In genomic region chr19:4295972-4296771, GRCh38 we compare ENCODE assay signal across 11 cellular contexts. TPM values are rescaled to one million over a fixed set of nuclear protein-coding genes. Genes with fewer than 3 reads are reported as not detected.
A peak's percentile ranks its signal among the peaks of the same experiment; 100 is the strongest.
DNase-seq lines count a peak whose midpoint lies in the region; ATAC-seq, FAIRE-seq and TF ChIP-seq lines count a peak whose summit lies in the region.
"Had no signal": no experiment of that assay in that cellular context is flagged by ENCODE, and none has a peak within 500 bp of the region (broad histone marks: within the 10 kb centered on the region; RNA-seq: fewer than 3 reads in every experiment).

No MANE protein-coding gene starts in this region.

- DNase-seq in Jurkat, Clone E6-1 (ENCODE audit: low read depth, low spot score), result peak; percentile 63
- DNase-seq in NCI-H2171 (lab: John Stamatoyannopoulos, UW) (peak; percentile 100), dorsolateral prefrontal cortex (peak in 9 of 10 donors; percentile 63 to 83 (median 75)), small intestine (peak; percentile 21), psoas muscle (no peak), Peyer's patch (no peak)
- DNase-seq: foreskin melanocyte, KG1 had no signal

- H3K27ac ChIP-seq in dorsolateral prefrontal cortex (peak overlapping the region in 9 of 59 donors; percentile 1 to 57 (median 31)), small intestine (ENCODE audit: low read depth in 1 of 2, low read length in 1 of 2) (no peak overlapping the region), psoas muscle (no peak overlapping the region), Peyer's patch (no peak overlapping the region)

- H3K4me1 ChIP-seq in small intestine (ENCODE audit: control insufficient read depth in 2 of 2, insufficient read depth in 1 of 2, low read depth in 1 of 2, low read length in 1 of 2), result no peaks in the 10 kb centered on the region
- H3K4me1 ChIP-seq in psoas muscle, result no peaks in the 10 kb centered on the region
- no peaks in the 10 kb centered on the region for H3K4me1 ChIP-seq in Peyer's patch

- H3K27me3 ChIP-seq in dorsolateral prefrontal cortex, result no peaks in the 10 kb centered on the region
- no peaks in the 10 kb centered on the region for H3K27me3 ChIP-seq in small intestine (ENCODE audit: control insufficient read depth in 2 of 2, insufficient read depth in 2 of 2, low read length in 2 of 2)
- peaks cover 0 to 16% (median 7%) of the 10 kb centered on the region in 3 donors for H3K27me3 ChIP-seq in psoas muscle (ENCODE audit: insufficient read depth in 3 of 3, low read length in 2 of 3)
- H3K27me3 ChIP-seq in Peyer's patch, result no peaks in the 10 kb centered on the region

- WGBS in small intestine, 3 donors, result 26 to 40% (median 38%) methylated on average over 12 to 14 of the region's 14 CpGs
- WGBS in psoas muscle, 3 donors, result 32 to 35% (median 35%) methylated on average over 14 of the region's 14 CpGs

- H3K4me3 ChIP-seq in Jurkat, Clone E6-1 (ENCODE audit: low read length), result no peak overlapping the region
- H3K4me3 ChIP-seq in dorsolateral prefrontal cortex (peak overlapping the region in 3 of 59 donors; percentile 0 to 24 (median 20)), small intestine (ENCODE audit: low read depth in 1 of 2, low read length in 2 of 2) (no peak overlapping the region), psoas muscle (no peak overlapping the region), Peyer's patch (no peak overlapping the region)

- no peaks in the 10 kb centered on the region for H3K36me3 ChIP-seq in small intestine (ENCODE audit: control insufficient read depth in 2 of 2, insufficient read depth in 2 of 2, low read length in 2 of 2)
- H3K36me3 ChIP-seq in psoas muscle (ENCODE audit: insufficient read depth in 1 of 2, low read depth in 1 of 2), result no peaks in the 10 kb centered on the region
- no peaks in the 10 kb centered on the region for H3K36me3 ChIP-seq in Peyer's patch

- ATAC-seq in psoas muscle (no peak), GM21381 (IDR thresholded peaks at IDR 0.05; ENCODE audit: unreplicated experiment) (no peak)

- TF ChIP-seq CTCF in dorsolateral prefrontal cortex (IDR thresholded peaks at IDR 0.05 in 54 of 56, conservative IDR thresholded peaks at IDR 0.05 in 2 of 56; ENCODE audit: low read depth in 1 of 56, partially characterized antibody in 56 of 56) (no peak), psoas muscle (IDR thresholded peaks at IDR 0.05) (no peak), Peyer's patch (IDR thresholded peaks at IDR 0.05) (no peak)

- H3K9me3 ChIP-seq in small intestine (ENCODE audit: control insufficient read depth, low read depth) (no peaks in the 10 kb centered on the region), psoas muscle (no peaks in the 10 kb centered on the region), Peyer's patch (no peaks in the 10 kb centered on the region)

- no peak for TF ChIP-seq POLR2A in Peyer's patch (IDR thresholded peaks at IDR 0.05)

- no peak for FAIRE-seq in small intestine (lab: Jason Lieb, UNC)
- FAIRE-seq: bronchial epithelial cell had no signal

- intact Hi-C loops in dorsolateral prefrontal cortex (cut with DNase I), result no loop called here
- intact Hi-C loops in psoas muscle (cut with DNase I), result no loop called here

RNA-seq across cellular contexts. Expression of gene TMIGD2, which starts 6.0 kb away (rescaled TPM):
- 7.5 TPM for polyA plus RNA-seq in Jurkat, Clone E6-1 (2012; ENCODE audit: insufficient read depth, insufficient read length)
- total RNA-seq in dorsolateral prefrontal cortex, result 1 to 10 TPM in 53 of 120 experiments, under 1 TPM in 47, not detected in 20; 0.40 to 4.1 (median 1.1) TPM
- polyA plus RNA-seq in small intestine, result 1 to 10 TPM; 1.2 to 6.2 (median 4.0) TPM
- under 1 TPM in 1 of 4 donors, not detected in 3; 0.20 TPM for total RNA-seq in psoas muscle
- polyA plus RNA-seq in psoas muscle, result under 1 TPM in 2 of 3 donors, not detected in 1; 0.10 to 0.18 TPM
- total RNA-seq in Peyer's patch, result 1 to 10 TPM; 2.2 to 6.1 (median 3.8) TPM
- total RNA-seq: bronchial epithelial cell had no signal

RNA-seq across cellular contexts. Expression of gene FSD1, which starts 8.2 kb away (rescaled TPM):
- polyA plus RNA-seq in Jurkat, Clone E6-1 (2012; ENCODE audit: insufficient read depth, insufficient read length), result 40.0 TPM
- total RNA-seq in dorsolateral prefrontal cortex (100 to 1,000 TPM in 1 of 120 experiments, 10 to 100 TPM in 119; 35.6 to 102 (median 64.9) TPM), psoas muscle (not detected), Peyer's patch (1 to 10 TPM in 3 of 4 donors, not detected in 1; 1.0 to 8.4 (median 1.4) TPM)
- polyA plus RNA-seq in small intestine (1 to 10 TPM; 1.8 to 3.2 (median 2.2) TPM), psoas muscle (under 1 TPM in 1 of 3 donors, not detected in 2; 0.08 TPM)
- total RNA-seq: subcutaneous adipose tissue had no signal

RNA-seq across cellular contexts. Expression of gene SHD, which starts 17.1 kb away (rescaled TPM):
- polyA plus RNA-seq in Jurkat, Clone E6-1 (2012; ENCODE audit: insufficient read depth, insufficient read length), result not detected
- total RNA-seq in dorsolateral prefrontal cortex (10 to 100 TPM in 117 of 120 experiments, 1 to 10 TPM in 3; 5.9 to 53.0 (median 20.6) TPM), psoas muscle (1 to 10 TPM in 1 of 4 donors, under 1 TPM in 2, not detected in 1; 0.42 to 1.6 (median 0.61) TPM), Peyer's patch (10 to 100 TPM in 3 of 4 donors, not detected in 1; 21.3 to 27.7 (median 21.9) TPM)
- polyA plus RNA-seq in small intestine (10 to 100 TPM in 2 of 3 donors, 1 to 10 TPM in 1; 8.4 to 25.7 (median 12.7) TPM), psoas muscle (1 to 10 TPM in 1 of 3 donors, under 1 TPM in 2; 0.04 to 2.1 (median 0.08) TPM)
- total RNA-seq: bronchial epithelial cell, subcutaneous adipose tissue had no signal

RNA-seq across cellular contexts. Expression of gene STAP2, which starts 42.5 kb away (rescaled TPM):
- polyA plus RNA-seq in Jurkat, Clone E6-1 (2012; ENCODE audit: insufficient read depth, insufficient read length), result 0.88 TPM
- total RNA-seq in dorsolateral prefrontal cortex (10 to 100 TPM in 2 of 120 experiments, 1 to 10 TPM in 115, under 1 TPM in 3; 0.51 to 10.8 (median 3.9) TPM), psoas muscle (1 to 10 TPM in 2 of 4 donors, under 1 TPM in 2; 0.60 to 3.7 (median 1.2) TPM), Peyer's patch (100 to 1,000 TPM in 3 of 4 donors, 10 to 100 TPM in 1; 90.8 to 227 (median 134) TPM)
- polyA plus RNA-seq in small intestine (100 to 1,000 TPM in 2 of 3 donors, 10 to 100 TPM in 1; 85.8 to 261 (median 194) TPM), psoas muscle (1 to 10 TPM in 1 of 3 donors, under 1 TPM in 2; 0.31 to 1.2 (median 0.53) TPM)

RNA-seq across cellular contexts. Expression of gene MPND, which starts 47.2 kb away (rescaled TPM):
- 45.0 TPM for polyA plus RNA-seq in Jurkat, Clone E6-1 (2012; ENCODE audit: insufficient read depth, insufficient read length)
- 10 to 100 TPM; 18.9 to 61.6 (median 32.9) TPM for total RNA-seq in dorsolateral prefrontal cortex
- polyA plus RNA-seq in small intestine, result 10 to 100 TPM; 27.0 to 45.1 (median 43.8) TPM
- total RNA-seq in psoas muscle, result 10 to 100 TPM; 10.3 to 16.4 (median 13.2) TPM
- 10 to 100 TPM in 1 of 3 donors, 1 to 10 TPM in 2; 7.4 to 12.4 (median 9.7) TPM for polyA plus RNA-seq in psoas muscle
- total RNA-seq in Peyer's patch, result 10 to 100 TPM in 3 of 4 donors, 1 to 10 TPM in 1; 8.3 to 26.1 (median 20.8) TPM

Comparison
In these comparisons a context has a peak if more than half of its experiments do, and no peak if none do; other contexts are left out.
1. DNase-seq: peak in Jurkat, Clone E6-1 (single experiment), NCI-H2171 (single experiment), dorsolateral prefrontal cortex (9 of 10) and small intestine (single experiment); none in psoas muscle (0 of 2) and Peyer's patch (0 of 3).